Comparison of ENCODE assay signal across 9 cellular contexts in genomic region chr13:110471156-110471832, GRCh38.
DNase-seq lines count a peak whose midpoint lies in the region; ATAC-seq, FAIRE-seq and TF ChIP-seq lines count a peak whose summit lies in the region.
"Had no signal": no experiment of that assay in that cellular context is flagged by ENCODE, and none has a peak within 500 bp of the region (broad histone marks: within the 10 kb centered on the region; RNA-seq: fewer than 3 reads in every experiment).

No MANE protein-coding gene starts in this region.

- H3K27me3 Mint-ChIP-seq in CD14-positive monocyte (ENCODE audit: low read depth in 3 of 3): peaks cover 6 to 8% (median 6%) of the 10 kb centered on the region in 3 donors

- H3K4me1 Mint-ChIP-seq in CD14-positive monocyte: peaks cover 30% of the 10 kb centered on the region

- no peaks in the 10 kb centered on the region for H3K79me2 ChIP-seq in K562 (ENCODE audit: control insufficient read depth, insufficient read depth, low read length)

- H3K9ac ChIP-seq in K562 (ENCODE audit: insufficient read depth in 1 of 2, low read depth in 2 of 2, low read length in 2 of 2): no peak overlapping the region

- peak overlapping the region; percentile 70 to 84 for H3K4me3 Mint-ChIP-seq in CD14-positive monocyte

- H3K4me3 ChIP-seq in K562: no peak overlapping the region

- H3K9me1 ChIP-seq in K562 (ENCODE audit: control insufficient read depth, insufficient read depth, low read length): no peaks in the 10 kb centered on the region

- no peak for TF ChIP-seq EP300 in K562 (IDR thresholded peaks at IDR 0.05; ENCODE audit: low read length)

- H3K9me3 ChIP-seq in K562 (replicated peaks; ENCODE audit: control insufficient read depth, insufficient read depth, low read depth, low read length): no peaks in the 10 kb centered on the region

- peaks cover 30 to 40% of the 10 kb centered on the region in 2 experiments for H3K4me1 ChIP-seq in K562 (replicated peaks in 1 of 2; ENCODE audit: control insufficient read depth in 2 of 2, insufficient read depth in 2 of 2, low read length in 2 of 2)

- CTCF ChIA-PET in K562 (lab: Yijun Ruan, JAX; ENCODE audit: low intra/inter-chr PET ratio): no interaction called here

- H3K9me3 Mint-ChIP-seq in CD14-positive monocyte: no peaks in the 10 kb centered on the region

- 0 out of 3 replicates have a peak overlapping the region, but pooled peaks have one; percentile 19 for H3K27ac ChIP-seq in K562 (ENCODE audit: extremely low read depth, low read depth, low read length)

- peak; percentile 80 for DNase-seq in CD14-positive monocyte (ENCODE audit: low spot score)
- no peak for DNase-seq in K562 (ENCODE audit: extremely low read depth in 1 of 4, low spot score in 3 of 4)
- DNase-seq in urothelium cell line (ENCODE audit: low spot score): no peak
- DNase-seq in NCI-H2029 (lab: John Stamatoyannopoulos, UW): no peak
- no peak for DNase-seq in NK-92 (lab: John Stamatoyannopoulos, UW; ENCODE audit: unreplicated experiment)
- no peak for DNase-seq in activated CD4-positive, alpha-beta T cell treated with anti-CD3 and anti-CD28 coated beads for 48 hours
- DNase-seq: occipital lobe had no signal

- H3K27me3 ChIP-seq in K562 (ENCODE audit: control insufficient read depth in 2 of 2, insufficient read depth in 2 of 2, low read length in 2 of 2): peaks cover 0 to 5% of the 10 kb centered on the region in 2 experiments; a peak in 2 of 5 replicates

- BruUV-seq in K562 (replicated peaks; lab: Mats Ljungman, UMichigan): no TSS peak

- in situ Hi-C loops in K562 (cut with MboI): no loop called here

- H2AFZ ChIP-seq in K562 (ENCODE audit: low read depth, low read length): 0 out of 2 replicates have a peak overlapping the region, but pooled peaks have one; percentile 14

- peak overlapping the region; percentile 85 to 97 (median 95) for H3K27ac Mint-ChIP-seq in CD14-positive monocyte

- H4K20me1 ChIP-seq in K562 (replicated peaks; ENCODE audit: control insufficient read depth, insufficient read depth, low read length): no peaks in the 10 kb centered on the region

- no peak for TF ChIP-seq POLR2A in K562 (conservative IDR thresholded peaks at IDR 0.05)

- no peaks in the 10 kb centered on the region for H3K36me3 ChIP-seq in K562 (ENCODE audit: control insufficient read depth, insufficient read depth, low read length)

- POLR2A ChIA-PET in K562 (lab: Yijun Ruan, JAX): no interaction called here

- intact Hi-C loops in CD14-positive monocyte (cut with micrococcal nuclease): loop anchor here (1.0 to 5.0 kb wide), 2 partner anchors 8 to 51 kb away; no protein-coding TSS in a partner anchor
- intact Hi-C loops in K562 (cut with micrococcal nuclease): loop anchor here (2.0 kb wide), 1 partner anchor 34 kb away; no protein-coding TSS in a partner anchor

- FAIRE-seq in K562 (lab: Jason Lieb, UNC) (no peak), urothelium cell line (lab: Jason Lieb, UNC) (no peak)

- 9% methylated on average over 14 of the region's 14 CpGs for WGBS in K562 (ENCODE audit: insufficient coverage, low coverage, missing lambda C conversion rate)

- peaks cover 0 to 6% of the 10 kb centered on the region in 2 donors for H3K36me3 Mint-ChIP-seq in CD14-positive monocyte

- no peak for TF ChIP-seq RAD21 in K562 (CRISPR knock-in tag; conservative IDR thresholded peaks at IDR 0.05 in 1 of 2, IDR thresholded peaks at IDR 0.05 in 1 of 2)

- peak overlapping the region; percentile 3; the same call in 1 of the 2 replicates for H3K4me2 ChIP-seq in K562 (ENCODE audit: insufficient read depth, low read length)

- no peak for TF ChIP-seq CTCF in CD14-positive monocyte (IDR thresholded peaks at IDR 0.05)
- TF ChIP-seq CTCF in K562 (IDR thresholded peaks at IDR 0.05 in 2 of 3, conservative IDR thresholded peaks at IDR 0.05 in 1 of 3; ENCODE audit: insufficient read depth in 2 of 3, low read depth in 1 of 3, low read length in 3 of 3): no peak

- ATAC-seq in GM19328 (IDR thresholded peaks at IDR 0.05; ENCODE audit: unreplicated experiment) (peak; percentile 32), HG03045 (IDR thresholded peaks at IDR 0.05; ENCODE audit: unreplicated experiment) (peak; percentile 42), K562 (peak; percentile 11)

TF ChIP-seq in K562, 482 proteins besides CTCF, POLR2A, EP300 and RAD21:
- TF ChIP-seq BCOR (IDR thresholded peaks at IDR 0.05) (no peak), ZNF354B (CRISPR knock-in tag; IDR thresholded peaks at IDR 0.05) (no peak), PRDM10 (IDR thresholded peaks at IDR 0.05; ENCODE audit: partially characterized antibody) (peak; percentile 41), ZNF384 (IDR thresholded peaks at IDR 0.05; ENCODE audit: low read depth, low read length) (no peak), MED1 (CRISPR knock-in tag; IDR thresholded peaks at IDR 0.05; ENCODE audit: borderline replicate concordance) (no peak), NBN (IDR thresholded peaks at IDR 0.05; ENCODE audit: low read depth) (no peak), RBBP5 (IDR thresholded peaks at IDR 0.05; ENCODE audit: borderline replicate concordance, insufficient read depth, low read length, poor library complexity, severe bottlenecking) (peak; percentile 10)
